31 cellular contexts compared by ENCODE assay signal in genomic region chr5:142461028-142461427, GRCh38.
"Had no signal": no experiment of that assay in that cellular context is flagged by ENCODE, and none has a peak within 500 bp of the region (broad histone marks: within the 10 kb centered on the region; RNA-seq: fewer than 3 reads in every experiment).

No MANE protein-coding gene starts in this region.

- H3K36me3 ChIP-seq: adrenal gland, breast epithelium, MG63, SJSA1 had no signal

- H3K36me3 Mint-ChIP-seq: IgD-negative memory B cell had no signal

- H3K4me3 Mint-ChIP-seq: activated B cell treated with CpG ODN at 0.5 μM for 24 hours; activated CD8-positive, alpha-beta T cell treated with anti-CD3 and anti-CD28 coated beads for 36 hours; activated naive CD4-positive, alpha-beta T cell treated with anti-CD3 and anti-CD28 coated beads for 36 hours; activated naive CD8-positive, alpha-beta T cell treated with anti-CD3 and anti-CD28 coated beads, Interleukin-2, amount 10 ng/mL, durations not matched to agents 7 days and 5 days; activated T-cell treated with anti-CD3 and anti-CD28 coated beads, Interleukin-2, amount 50 U/mL, for 72 hours; T-helper 1 cell treated with Interleukin-12 subunit alpha and Interleukin-12 subunit beta and Interleukin-4 antibody, amounts not matched to agents 30 μg/mL and 1 μg/mL, for 36 hours; T-helper 2 cell treated with Interferon-gamma antibody and Interleukin-4, amounts not matched to agents 5 μg/mL and 100 μg/mL, for 36 hours had no signal

- ATAC-seq: activated CD8-positive, alpha-beta T cell treated with anti-CD3 and anti-CD28 coated beads for 36 hours; activated T-cell treated with anti-CD3 and anti-CD28 coated beads, Interleukin-2, amount 50 U/mL, for 72 hours; Panc1 had no signal

- H3K4me3 ChIP-seq: adrenal gland, breast epithelium, MG63, SJSA1 had no signal

- DNase-seq: activated B cell treated with CpG ODN at 0.5 μM for 24 hours; activated CD4-positive, alpha-beta T cell treated with anti-CD3 and anti-CD28 coated beads for 4 hours; activated CD4-positive, alpha-beta T cell treated with anti-CD3 and anti-CD28 coated beads, Interleukin-2, amount 50 U/mL, for 4 hours; activated CD4-positive, CD25-positive, alpha-beta regulatory T cell treated with anti-CD3 and anti-CD28 coated beads, Interleukin-2, amount 50 U/mL, for 72 hours; activated CD8-positive, alpha-beta T cell treated with anti-CD3 and anti-CD28 coated beads for 36 hours; activated gamma-delta T cell treated with Interleukin-2 at 50 U/mL for 16 hours; activated naive CD4-positive, alpha-beta T cell treated with anti-CD3 and anti-CD28 coated beads for 36 hours; activated naive CD8-positive, alpha-beta T cell treated with anti-CD3 and anti-CD28 coated beads, Interleukin-2, amount 10 ng/mL, durations not matched to agents 7 days and 5 days; activated T-cell treated with anti-CD3 and anti-CD28 coated beads, Interleukin-2, amount 50 U/mL, for 1 hour; activated T-cell treated with anti-CD3 and anti-CD28 coated beads, Interleukin-2, amount 50 U/mL, for 72 hours; adrenal gland; anterior cingulate cortex; Karpas-422; KBM-7; MG63; NCI-H1092; NCI-H1436 treated with DMSO at 0.1 percent for 48 hours; NCI-H1694 treated with DMSO at 0.1 percent for 48 hours; NCI-H2029; NCI-H345; NCI-H524 treated with DMSO at 0.1 percent for 48 hours; RPMI8226; SHP77 treated with DMSO at 0.1 percent for 48 hours; SK-N-SH had no signal

- H3K9me2 ChIP-seq: SK-N-SH had no signal

- H3K27me3 Mint-ChIP-seq: activated CD8-positive, alpha-beta T cell treated with anti-CD3 and anti-CD28 coated beads for 36 hours had no signal

- H3K27me3 ChIP-seq: adrenal gland, breast epithelium, MG63, SJSA1 had no signal

- H3K9me3 ChIP-seq: adrenal gland, MG63, SK-N-SH had no signal

- H3K9me3 Mint-ChIP-seq: activated T-cell treated with anti-CD3 and anti-CD28 coated beads, Interleukin-2, amount 50 U/mL, for 72 hours; activated T-helper 2 cell treated with anti-CD3 and anti-CD28 coated beads, Interferon-gamma antibody, Interleukin-2, Interleukin-4, amounts not matched to agents 10 μg/mL and 5 μg/mL and 100 μg/mL, durations not matched to agents 14 hours and 24 hours and 36 hours had no signal

- H3K9ac ChIP-seq: SK-N-SH had no signal

- H3K27ac ChIP-seq: adrenal gland, breast epithelium, SJSA1 had no signal

- H3K4me1 ChIP-seq: adrenal gland, breast epithelium had no signal

- H3K4me2 ChIP-seq: SK-N-SH had no signal

- H3K27ac Mint-ChIP-seq: activated B cell treated with CpG ODN at 0.5 μM for 24 hours; activated CD8-positive, alpha-beta T cell treated with anti-CD3 and anti-CD28 coated beads for 36 hours; activated naive CD4-positive, alpha-beta T cell treated with anti-CD3 and anti-CD28 coated beads for 36 hours; activated naive CD8-positive, alpha-beta T cell treated with anti-CD3 and anti-CD28 coated beads, Interleukin-2, amount 10 ng/mL, durations not matched to agents 7 days and 5 days; activated T-cell treated with anti-CD3 and anti-CD28 coated beads, Interleukin-2, amount 50 U/mL, for 72 hours; activated T-helper 2 cell treated with anti-CD3 and anti-CD28 coated beads, Interferon-gamma antibody, Interleukin-2, Interleukin-4, amounts not matched to agents 10 μg/mL and 5 μg/mL and 100 μg/mL, durations not matched to agents 14 hours and 24 hours and 36 hours; IgD-negative memory B cell; T-helper 1 cell treated with Interleukin-12 subunit alpha and Interleukin-12 subunit beta and Interleukin-4 antibody, amounts not matched to agents 30 μg/mL and 1 μg/mL, for 36 hours; T-helper 2 cell treated with Interferon-gamma antibody and Interleukin-4, amounts not matched to agents 5 μg/mL and 100 μg/mL, for 36 hours had no signal
